ENCODE assay signal across 9 cellular contexts in genomic region chr1:54408701-54409066, GRCh38. TPM values are rescaled to one million over a fixed set of nuclear protein-coding genes. Genes with fewer than 3 reads are reported as not detected.
DNase-seq lines count a peak whose midpoint lies in the region; ATAC-seq, FAIRE-seq and TF ChIP-seq lines count a peak whose summit lies in the region.
"Had no signal": no experiment of that assay in that cellular context is flagged by ENCODE, and none has a peak within 500 bp of the region (broad histone marks: within the 10 kb centered on the region; RNA-seq: fewer than 3 reads in every experiment).

No MANE protein-coding gene starts in this region.

- no peak for DNase-seq in activated T-cell treated with anti-CD3 and anti-CD28 coated beads, Interleukin-2, amount 50 U/mL, for 72 hours
- DNase-seq in activated T-cell treated with anti-CD3 and anti-CD28 coated beads, Interleukin-2, amount 50 U/mL, for 4 hours: no peak
- DNase-seq in adrenal gland (no peak), transverse colon (no peak), urothelium cell line (ENCODE audit: low spot score) (no peak)
- no peak for DNase-seq in stimulated activated CD4-positive, alpha-beta T cell treated with anti-CD3 and anti-CD28 coated beads, Interleukin-4, amount 100 ng/mL, for 24 hours

- FAIRE-seq in urothelium cell line (lab: Jason Lieb, UNC): no peak

- no peaks in the 10 kb centered on the region for H3K9me3 Mint-ChIP-seq in activated T-cell treated with anti-CD3 and anti-CD28 coated beads, Interleukin-2, amount 50 U/mL, for 72 hours
- H3K9me3 Mint-ChIP-seq in activated T-cell treated with anti-CD3 and anti-CD28 coated beads, Interleukin-2, amount 50 U/mL, for 4 hours: no peaks in the 10 kb centered on the region

- in situ Hi-C loops in transverse colon (cut with MboI; ENCODE audit: low pct_ligation_motif_present in 1 of 4, low pct_unique_long_range_greater_than_20kb in 1 of 4, low sequenced_read_pairs in 3 of 4): loop anchor here in 3 of 4 donors (5.0 kb wide), 1 partner anchor 79 kb away; no protein-coding TSS in a partner anchor

- H3K36me3 Mint-ChIP-seq in activated T-cell treated with anti-CD3 and anti-CD28 coated beads, Interleukin-2, amount 50 U/mL, for 72 hours (ENCODE audit: insufficient read depth in 2 of 2): peaks cover 0 to under 1% of the 10 kb centered on the region in 2 donors
- peaks cover 5% of the 10 kb centered on the region for H3K36me3 Mint-ChIP-seq in activated T-cell treated with anti-CD3 and anti-CD28 coated beads, Interleukin-2, amount 50 U/mL, for 4 hours (ENCODE audit: insufficient read depth)

- H3K9ac ChIP-seq in muscle layer of colon (ENCODE audit: low read length): no peak overlapping the region

- no peaks in the 10 kb centered on the region for H3K9me3 ChIP-seq in adrenal gland (replicated peaks in 1 of 3)
- no peaks in the 10 kb centered on the region for H3K9me3 ChIP-seq in muscle layer of colon (ENCODE audit: low read length)
- H3K9me3 ChIP-seq in transverse colon: no peaks in the 10 kb centered on the region
- H3K9me3 ChIP-seq: mucosa of descending colon had no signal

- no peaks in the 10 kb centered on the region for H3K27me3 Mint-ChIP-seq in activated T-cell treated with anti-CD3 and anti-CD28 coated beads, Interleukin-2, amount 50 U/mL, for 72 hours (ENCODE audit: low read depth)
- H3K27me3 Mint-ChIP-seq in activated T-cell treated with anti-CD3 and anti-CD28 coated beads, Interleukin-2, amount 50 U/mL, for 4 hours (ENCODE audit: low read depth): no peaks in the 10 kb centered on the region

- no peak for TF ChIP-seq EP300 in transverse colon (IDR thresholded peaks at IDR 0.05; ENCODE audit: low read depth)

- intact Hi-C loops in adrenal gland (cut with DNase I): loop anchor here (2.0 to 10.0 kb wide), 3 partner anchors 78 to 286 kb away; no protein-coding TSS in a partner anchor
- intact Hi-C loops in transverse colon (cut with DNase I; ENCODE audit: low total_unique reads): loop anchor here (5.0 to 10.0 kb wide), 2 partner anchors 84 to 286 kb away; no protein-coding TSS in a partner anchor

- H3K27me3 ChIP-seq in adrenal gland: no peaks in the 10 kb centered on the region
- no peaks in the 10 kb centered on the region for H3K27me3 ChIP-seq in muscle layer of colon (ENCODE audit: control insufficient read depth in 1 of 2, insufficient read depth in 2 of 2, low read length in 2 of 2)
- no peaks in the 10 kb centered on the region for H3K27me3 ChIP-seq in transverse colon

- peak overlapping the region; percentile 84 for H3K27ac Mint-ChIP-seq in activated T-cell treated with anti-CD3 and anti-CD28 coated beads, Interleukin-2, amount 50 U/mL, for 72 hours

- H3K4me3 Mint-ChIP-seq in activated T-cell treated with anti-CD3 and anti-CD28 coated beads, Interleukin-2, amount 50 U/mL, for 72 hours: peak overlapping the region; percentile 62 to 93
- H3K4me3 Mint-ChIP-seq in activated T-cell treated with anti-CD3 and anti-CD28 coated beads, Interleukin-2, amount 50 U/mL, for 4 hours: no peak overlapping the region

- H3K27ac ChIP-seq in adrenal gland: peak overlapping the region; percentile 84 to 95 (median 92)
- H3K27ac ChIP-seq in muscle layer of colon (ENCODE audit: low read depth, low read length): peak overlapping the region; percentile 51
- peak overlapping the region; percentile 99 to 100 (median 99) for H3K27ac ChIP-seq in transverse colon

- H3K36me3 ChIP-seq in adrenal gland (replicated peaks in 1 of 2) (no peaks in the 10 kb centered on the region), muscle layer of colon (ENCODE audit: insufficient read depth, low read length) (no peaks in the 10 kb centered on the region), transverse colon (no peaks in the 10 kb centered on the region)

- H3K4me1 ChIP-seq in adrenal gland (replicated peaks in 1 of 2): peaks cover 17 to 26% of the 10 kb centered on the region in 2 donors
- peaks cover 26% of the 10 kb centered on the region for H3K4me1 ChIP-seq in muscle layer of colon (ENCODE audit: insufficient read depth, low read length)
- H3K4me1 ChIP-seq in transverse colon: peaks cover 22 to 45% (median 37%) of the 10 kb centered on the region in 4 donors

- TF ChIP-seq CTCF in adrenal gland (IDR thresholded peaks at IDR 0.05) (no peak), transverse colon (IDR thresholded peaks at IDR 0.05) (no peak)

- TF ChIP-seq POLR2A in adrenal gland (IDR thresholded peaks at IDR 0.05) (no peak), transverse colon (IDR thresholded peaks at IDR 0.05) (no peak)

- ATAC-seq in activated T-cell treated with anti-CD3 and anti-CD28 coated beads, Interleukin-2, amount 50 U/mL, for 72 hours (replicated peaks in 1 of 2): no peak
- ATAC-seq in activated T-cell treated with anti-CD3 and anti-CD28 coated beads, Interleukin-2, amount 50 U/mL, for 4 hours: no peak
- no peak for ATAC-seq in HG03439 (IDR thresholded peaks at IDR 0.05; ENCODE audit: unreplicated experiment)

- H3K4me3 ChIP-seq in adrenal gland (no peak overlapping the region), muscle layer of colon (ENCODE audit: low read depth in 1 of 2, low read length in 2 of 2) (no peak overlapping the region), transverse colon (no peak overlapping the region)
- H3K4me3 ChIP-seq: mucosa of descending colon had no signal

- H3K4me1 Mint-ChIP-seq in activated T-cell treated with anti-CD3 and anti-CD28 coated beads, Interleukin-2, amount 50 U/mL, for 72 hours (ENCODE audit: low read depth): peaks cover 46% of the 10 kb centered on the region
- H3K4me1 Mint-ChIP-seq in activated T-cell treated with anti-CD3 and anti-CD28 coated beads, Interleukin-2, amount 50 U/mL, for 4 hours (ENCODE audit: low read depth): peaks cover 50% of the 10 kb centered on the region

- WGBS in adrenal gland, 4 donors: 78 to 100% (median 87%) methylated on average over 2 of the region's 2 CpGs
- WGBS in transverse colon (ENCODE audit: low coverage in 1 of 2), 2 donors: 61% methylated on average over 2 of the region's 2 CpGs; no CpG with 5 or more reads in 1 of the 2 donors

RNA-seq across cellular contexts. Expression of gene SSBP3, which starts 2.5 kb away (rescaled TPM):
- 10 to 100 TPM; 70.1 to 84.9 TPM for total RNA-seq in activated T-cell treated with anti-CD3 and anti-CD28 coated beads, Interleukin-2, amount 50 U/mL, for 72 hours
- total RNA-seq in activated T-cell treated with anti-CD3 and anti-CD28 coated beads, Interleukin-2, amount 50 U/mL, for 4 hours: 10 to 100 TPM; 36.2 to 39.1 (median 37.5) TPM
- 10 to 100 TPM; 17.9 to 91.5 (median 55.4) TPM for total RNA-seq in adrenal gland
- polyA plus RNA-seq in adrenal gland: 100 to 1,000 TPM in 1 of 3 donors, 10 to 100 TPM in 2; 70.8 to 150 (median 86.5) TPM
- total RNA-seq in transverse colon: 100 to 1,000 TPM in 1 of 4 donors, 10 to 100 TPM in 3; 28.7 to 162 (median 37.0) TPM
